8 cellular contexts compared by ENCODE assay signal in the genomic region with DNA sequence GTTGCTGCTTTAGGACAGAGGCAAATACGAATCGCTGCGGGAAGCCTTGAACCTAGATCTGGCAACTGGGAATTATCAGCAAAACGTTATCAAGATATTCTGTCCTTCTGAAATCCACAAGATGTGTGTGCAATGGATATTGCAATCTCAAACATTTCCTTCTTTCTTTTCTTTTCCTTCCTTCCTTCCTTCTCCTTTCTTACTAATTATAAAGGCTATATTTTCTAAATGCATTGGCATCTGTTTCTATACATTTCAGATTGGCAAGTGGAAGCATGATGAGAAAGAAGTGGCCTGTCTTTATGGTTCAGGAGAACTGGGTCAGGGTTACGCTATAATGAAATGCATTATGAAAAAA. TPM values are rescaled to one million over a fixed set of nuclear protein-coding genes. Genes with fewer than 3 reads are reported as not detected.
DNase-seq lines count a peak whose midpoint lies in the region; ATAC-seq, FAIRE-seq and TF ChIP-seq lines count a peak whose summit lies in the region.

No MANE protein-coding gene starts in this region.

- FAIRE-seq in astrocyte (lab: Jason Lieb, UNC), result peak; percentile 47

- H2AK5ac ChIP-seq in trophoblast cell (ENCODE audit: low read length), result no peak overlapping the region

- H3K4me3 Mint-ChIP-seq in CD14-positive monocyte (peak overlapping the region; percentile 96), astrocyte (ENCODE audit: unreplicated experiment) (no peak overlapping the region), naive B cell (peak overlapping the region; percentile 92 to 100 (median 100))

- H3K9ac ChIP-seq in astrocyte (ENCODE audit: low read length) (no peak overlapping the region), trophoblast cell (ENCODE audit: low read length) (no peak overlapping the region)

- intact Hi-C loops in CD14-positive monocyte (cut with micrococcal nuclease), result loop anchor here in 1 of 2 donors (2.0 to 5.0 kb wide), 4 partner anchors 20 to 74 kb away; no protein-coding TSS in a partner anchor

- H2AFZ ChIP-seq in astrocyte (ENCODE audit: low read depth, low read length) (no peak overlapping the region), trophoblast cell (ENCODE audit: insufficient read depth, low read length, poor library complexity) (no peak overlapping the region)

- no peak overlapping the region for H3K14ac ChIP-seq in trophoblast cell (ENCODE audit: low read length)

- H3K4me3 ChIP-seq in HL-60 (replicated peaks; ENCODE audit: insufficient read depth, low read length), result peak overlapping the region; percentile 71
- H3K4me3 ChIP-seq in astrocyte (ENCODE audit: insufficient read depth, low read depth, low read length), result no peak overlapping the region
- no peak overlapping the region for H3K4me3 ChIP-seq in trophoblast cell (ENCODE audit: low read depth, low read length)

- no peak overlapping the region for H2BK12ac ChIP-seq in trophoblast cell (ENCODE audit: low read length)

- H3K36me3 ChIP-seq in astrocyte (ENCODE audit: insufficient read depth, low read length) (no peaks in the 10 kb centered on the region), trophoblast cell (ENCODE audit: control insufficient read depth in 1 of 2, insufficient read depth in 2 of 2, low read length in 2 of 2) (no peaks in the 10 kb centered on the region)

- H3K4me1 Mint-ChIP-seq in CD14-positive monocyte (peaks cover 58% of the 10 kb centered on the region), astrocyte (ENCODE audit: low read depth, unreplicated experiment) (peaks cover 10% of the 10 kb centered on the region), naive B cell (peaks cover 45 to 74% (median 66%) of the 10 kb centered on the region in 3 donors)

- H3K4me1 ChIP-seq in astrocyte (ENCODE audit: insufficient read depth, low read length), result peaks cover 7% of the 10 kb centered on the region
- peaks cover 0 to 2% of the 10 kb centered on the region in 2 experiments for H3K4me1 ChIP-seq in trophoblast cell (ENCODE audit: control insufficient read depth in 1 of 2, insufficient read depth in 2 of 2, low read length in 2 of 2)

- DNase-seq in CD14-positive monocyte (ENCODE audit: low spot score), result no peak
- no peak for DNase-seq in HL-60 (ENCODE audit: low read depth in 1 of 2, low spot score in 1 of 2)
- DNase-seq in astrocyte (ENCODE audit: low read depth), result no peak
- DNase-seq in naive B cell, result no peak
- DNase-seq in trophoblast cell, result no peak
- no peak for DNase-seq in dermis blood vessel endothelial cell
- DNase-seq in H4 (ENCODE audit: low spot score), result no peak
- DNase-seq in DMS 273 treated with DMSO at 0.1 percent for 48 hours (lab: John Stamatoyannopoulos, UW), result no peak

- no peak overlapping the region for H2BK120ac ChIP-seq in trophoblast cell (ENCODE audit: insufficient read depth, low read length, poor library complexity)

- no peak overlapping the region for H3K18ac ChIP-seq in trophoblast cell (ENCODE audit: low read length)

- H3K9me3 Mint-ChIP-seq in CD14-positive monocyte (peaks cover 0 to 4% (median 0%) of the 10 kb centered on the region in 7 donors), astrocyte (ENCODE audit: unreplicated experiment) (no peaks in the 10 kb centered on the region), naive B cell (no peaks in the 10 kb centered on the region)

- no peak overlapping the region for H4K8ac ChIP-seq in trophoblast cell (ENCODE audit: low read depth, low read length)

- H3K79me2 ChIP-seq in astrocyte (ENCODE audit: insufficient read depth, low read length), result no peaks in the 10 kb centered on the region
- H3K79me2 ChIP-seq in trophoblast cell (ENCODE audit: control insufficient read depth, insufficient read depth, low read length, poor library complexity), result no peaks in the 10 kb centered on the region

- no peak overlapping the region for H4K91ac ChIP-seq in trophoblast cell (ENCODE audit: low read depth, low read length)

- no peak overlapping the region for H3K4ac ChIP-seq in trophoblast cell (ENCODE audit: low read depth, low read length)

- WGBS in trophoblast cell (ENCODE audit: extremely low coverage, insufficient coverage, insufficient read length), result no CpG with 5 or more reads among the region's 5 CpGs

- TF ChIP-seq CTCF in CD14-positive monocyte (IDR thresholded peaks at IDR 0.05), result peak; percentile 71
- no peak for TF ChIP-seq CTCF in HL-60 (IDR thresholded peaks at IDR 0.05; ENCODE audit: insufficient read depth, low read length)
- TF ChIP-seq CTCF in astrocyte (IDR thresholded peaks at IDR 0.05; ENCODE audit: insufficient read depth, low read depth, low read length), result no peak

- H3K27ac Mint-ChIP-seq in CD14-positive monocyte, result peak overlapping the region; percentile 100
- H3K27ac Mint-ChIP-seq in astrocyte (ENCODE audit: unreplicated experiment), result no peak overlapping the region
- peak overlapping the region; percentile 99 to 100 (median 100) for H3K27ac Mint-ChIP-seq in naive B cell

- no peak for ATAC-seq in naive B cell (ENCODE audit: low read depth in 2 of 2)

- H3K27me3 Mint-ChIP-seq in CD14-positive monocyte (ENCODE audit: low read depth in 3 of 3) (peaks cover 0 to 2% (median 0%) of the 10 kb centered on the region in 3 donors), astrocyte (ENCODE audit: low read depth, unreplicated experiment) (peaks cover 3% of the 10 kb centered on the region), naive B cell (no peaks in the 10 kb centered on the region)

- H4K20me1 ChIP-seq in astrocyte (ENCODE audit: insufficient read depth, low read length), result no peaks in the 10 kb centered on the region

- H3K4me2 ChIP-seq in astrocyte (ENCODE audit: low read length) (no peak overlapping the region), trophoblast cell (ENCODE audit: low read length) (no peak overlapping the region)

- no peaks in the 10 kb centered on the region for H3K79me1 ChIP-seq in trophoblast cell (ENCODE audit: low read length)

- H3K27me3 ChIP-seq in HL-60 (ENCODE audit: insufficient read depth, poor library complexity, severe bottlenecking), result no peaks in the 10 kb centered on the region
- H3K27me3 ChIP-seq in astrocyte (ENCODE audit: insufficient read depth, low read length), result peaks cover 7% of the 10 kb centered on the region
- no peaks in the 10 kb centered on the region for H3K27me3 ChIP-seq in trophoblast cell (ENCODE audit: insufficient read depth, low read length)

- peaks cover 47 to 59% of the 10 kb centered on the region in 2 donors for H3K36me3 Mint-ChIP-seq in CD14-positive monocyte
- no peaks in the 10 kb centered on the region for H3K36me3 Mint-ChIP-seq in astrocyte (ENCODE audit: low read depth, unreplicated experiment)
- H3K36me3 Mint-ChIP-seq in naive B cell, result peaks cover 32 to 46% of the 10 kb centered on the region in 2 donors

- peak overlapping the region; percentile 85 for H3K27ac ChIP-seq in HL-60 (replicated peaks)
- H3K27ac ChIP-seq in astrocyte (ENCODE audit: low read depth, low read length), result no peak overlapping the region
- H3K27ac ChIP-seq in trophoblast cell (ENCODE audit: low read depth, low read length), result no peak overlapping the region

- H3K9me3 ChIP-seq in astrocyte (ENCODE audit: insufficient read depth, low read depth, low read length) (no peaks in the 10 kb centered on the region), trophoblast cell (ENCODE audit: insufficient read depth, low read depth, low read length) (no peaks in the 10 kb centered on the region)

- H2BK5ac ChIP-seq in trophoblast cell (ENCODE audit: low read depth, low read length, poor library complexity), result no peak overlapping the region

- no peak overlapping the region for H4K12ac ChIP-seq in trophoblast cell (ENCODE audit: low read depth, low read length)

- H3K23ac ChIP-seq in trophoblast cell (ENCODE audit: low read length), result no peak overlapping the region

RNA-seq across cellular contexts. Expression of a gene that starts 2.0 kb away (rescaled TPM):
- polyA plus RNA-seq in CD14-positive monocyte (10 to 100 TPM; 51.9 to 59.1 TPM), naive B cell (ENCODE audit: low read depth in 6 of 6) (100 to 1,000 TPM; 259 to 433 (median 379) TPM)
- total RNA-seq in astrocyte (0.10 and 0.11 TPM in 2 replicates), dermis blood vessel endothelial cell (not detected in 2 replicates)
- not detected in 2 replicates for polyA plus RNA-seq in trophoblast cell (2013)
- total RNA-seq in H4 (2014; rRNA removed; shearing (Covaris generic)), result not detected in 2 replicates

RNA-seq across cellular contexts. Expression of a gene that starts 42.8 kb away (rescaled TPM):
- polyA plus RNA-seq in CD14-positive monocyte (1 to 10 TPM; 4.6 to 9.6 TPM), naive B cell (ENCODE audit: low read depth in 6 of 6) (1 to 10 TPM in 5 of 6 donors, under 1 TPM in 1; 0.14 to 3.4 (median 2.4) TPM)
- total RNA-seq in astrocyte (10.2 and 10.5 TPM in 2 replicates), dermis blood vessel endothelial cell (2.6 and 3.1 TPM in 2 replicates)
- 4.8 and 4.9 TPM in 2 replicates for polyA plus RNA-seq in trophoblast cell (2013)
- total RNA-seq in H4 (2014; rRNA removed; shearing (Covaris generic)), result 1.3 and 2.1 TPM in 2 replicates
